ENCODE assay signal across 8 cellular contexts in the genomic region with DNA sequence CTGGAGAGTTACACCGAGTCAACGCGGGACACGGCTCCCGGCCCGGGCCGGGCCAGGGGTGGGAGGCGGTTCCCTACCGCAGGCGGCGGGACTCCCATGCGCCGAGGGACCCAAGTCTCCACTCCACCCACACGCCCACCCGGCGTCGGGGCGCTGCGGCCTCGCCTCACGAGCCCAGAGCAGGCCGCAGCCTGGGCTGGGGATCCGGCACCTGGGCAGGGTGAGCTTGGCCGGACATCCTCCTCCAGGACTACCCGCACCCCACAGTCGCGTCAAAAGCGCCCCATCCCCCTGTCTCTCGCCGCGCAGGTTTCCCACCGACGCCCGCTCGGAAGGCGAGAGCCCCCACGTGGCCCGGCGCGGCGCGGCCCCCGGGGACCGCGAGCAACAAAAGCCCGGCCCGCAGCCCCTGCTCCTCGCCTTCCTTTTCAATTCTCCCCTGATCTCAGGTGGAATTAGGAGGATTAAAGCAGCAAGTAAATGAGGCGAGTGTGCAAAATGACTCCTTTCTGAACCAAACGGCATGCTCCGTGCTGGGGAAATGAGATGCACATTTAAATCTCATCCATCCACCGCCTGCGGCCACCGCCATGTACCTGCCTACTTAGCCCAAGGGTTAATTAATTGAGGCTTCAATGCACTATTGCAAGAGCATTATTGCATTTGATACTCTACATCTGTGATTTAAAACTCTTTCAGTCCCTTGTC.
DNase-seq lines count a peak whose midpoint lies in the region; ATAC-seq and TF ChIP-seq lines count a peak whose summit lies in the region.

No MANE protein-coding gene starts in this region.

- POLR2A ChIA-PET in CD4-positive, alpha-beta memory T cell (lab: Charles Lee; ENCODE audit: partially characterized antibody), result no interaction called here

- peaks cover 36 to 45% of the 10 kb centered on the region in 2 donors for H3K27me3 Mint-ChIP-seq in CD4-positive, alpha-beta memory T cell
- H3K27me3 Mint-ChIP-seq in T-helper 1 cell treated with Interleukin-12 subunit alpha and Interleukin-12 subunit beta and Interleukin-4 antibody, amounts not matched to agents 30 μg/mL and 1 μg/mL, for 36 hours (ENCODE audit: low read depth), result peaks cover 81% of the 10 kb centered on the region

- no peak for TF ChIP-seq POLR2A in esophagus muscularis mucosa (IDR thresholded peaks at IDR 0.05; ENCODE audit: low read depth)

- peak overlapping the region in 1 of 7 donors; percentile 23 for H3K27ac Mint-ChIP-seq in CD4-positive, alpha-beta memory T cell
- no peak overlapping the region for H3K27ac Mint-ChIP-seq in T-helper 1 cell treated with Interleukin-12 subunit alpha and Interleukin-12 subunit beta and Interleukin-4 antibody, amounts not matched to agents 30 μg/mL and 1 μg/mL, for 36 hours

- H4K20me1 ChIP-seq in osteoblast (ENCODE audit: insufficient read depth, low read length), result no peaks in the 10 kb centered on the region

- peak; percentile 60 for ATAC-seq in GM21526 (IDR thresholded peaks at IDR 0.05; ENCODE audit: low FRiP score, unreplicated experiment)

- H3K4me1 ChIP-seq in CD4-positive, alpha-beta memory T cell (ENCODE audit: insufficient read depth, low read length), result peaks cover 18% of the 10 kb centered on the region
- H3K4me1 ChIP-seq in esophagus muscularis mucosa (peaks cover 14 to 21% (median 17%) of the 10 kb centered on the region in 4 donors), osteoblast (ENCODE audit: insufficient read depth, low read length) (peaks cover 12% of the 10 kb centered on the region)

- intact Hi-C loops in CD4-positive, alpha-beta memory T cell (cut with micrococcal nuclease), result no loop called here
- intact Hi-C loops in esophagus muscularis mucosa (cut with DNase I), result no loop called here

- 7% methylated on average over 40 of the region's 54 CpGs for WGBS in esophagus muscularis mucosa

- H3K27ac ChIP-seq in CD4-positive, alpha-beta memory T cell (ENCODE audit: low read depth, low read length), result no peak overlapping the region
- no peak overlapping the region for H3K27ac ChIP-seq in esophagus muscularis mucosa (replicated peaks in 1 of 4)
- H3K27ac ChIP-seq in osteoblast (ENCODE audit: low read depth, low read length), result no peak overlapping the region

- peak in 1 of 3 experiments; percentile 6 for TF ChIP-seq CTCF in esophagus muscularis mucosa (IDR thresholded peaks at IDR 0.05)
- TF ChIP-seq CTCF in osteoblast (IDR thresholded peaks at IDR 0.05; ENCODE audit: extremely low read depth, low read depth, low read length), result no peak

- peak overlapping the region in 1 of 2 donors; percentile 11 for H3K4me3 ChIP-seq in CD4-positive, alpha-beta memory T cell (ENCODE audit: low read length in 2 of 2)
- H3K4me3 ChIP-seq in esophagus muscularis mucosa, result peak overlapping the region; percentile 41 to 53 (median 43)
- peak overlapping the region; percentile 58 for H3K4me3 ChIP-seq in osteoblast (ENCODE audit: insufficient read depth, low read length)

- H3K4me3 Mint-ChIP-seq in CD4-positive, alpha-beta memory T cell, result peak overlapping the region; percentile 46 to 82 (median 70)
- peak overlapping the region; percentile 25 for H3K4me3 Mint-ChIP-seq in T-helper 1 cell treated with Interleukin-12 subunit alpha and Interleukin-12 subunit beta and Interleukin-4 antibody, amounts not matched to agents 30 μg/mL and 1 μg/mL, for 36 hours

- peaks cover 0 to 4% of the 10 kb centered on the region in 2 donors for H3K36me3 Mint-ChIP-seq in CD4-positive, alpha-beta memory T cell
- H3K36me3 Mint-ChIP-seq in T-helper 1 cell treated with Interleukin-12 subunit alpha and Interleukin-12 subunit beta and Interleukin-4 antibody, amounts not matched to agents 30 μg/mL and 1 μg/mL, for 36 hours (ENCODE audit: low read depth), result no peaks in the 10 kb centered on the region

- TF ChIP-seq EP300 in esophagus muscularis mucosa (IDR thresholded peaks at IDR 0.05), result no peak

- H3K4me1 Mint-ChIP-seq in CD4-positive, alpha-beta memory T cell, result peaks cover 7 to 17% (median 11%) of the 10 kb centered on the region in 4 donors
- H3K4me1 Mint-ChIP-seq in T-helper 1 cell treated with Interleukin-12 subunit alpha and Interleukin-12 subunit beta and Interleukin-4 antibody, amounts not matched to agents 30 μg/mL and 1 μg/mL, for 36 hours (ENCODE audit: low read depth), result peaks cover 10% of the 10 kb centered on the region

- H3K27me3 ChIP-seq in CD4-positive, alpha-beta memory T cell (ENCODE audit: insufficient read depth, low read length), result peaks cover 6% of the 10 kb centered on the region
- peaks cover 0 to 66% (median 27%) of the 10 kb centered on the region in 4 donors for H3K27me3 ChIP-seq in esophagus muscularis mucosa
- peaks cover 80% of the 10 kb centered on the region for H3K27me3 ChIP-seq in osteoblast (ENCODE audit: insufficient read depth, low read length)

- CTCF ChIA-PET in CD4-positive, alpha-beta memory T cell (lab: Charles Lee; ENCODE audit: partially characterized antibody), result no interaction called here

- H3K36me3 ChIP-seq in CD4-positive, alpha-beta memory T cell (ENCODE audit: insufficient read depth, low read length), result no peaks in the 10 kb centered on the region
- no peaks in the 10 kb centered on the region for H3K36me3 ChIP-seq in esophagus muscularis mucosa
- H3K36me3 ChIP-seq in osteoblast (ENCODE audit: insufficient read depth, low read length), result no peaks in the 10 kb centered on the region

- peak in 1 of 5 donors; percentile 11 for DNase-seq in CD4-positive, alpha-beta memory T cell
- DNase-seq in esophagus muscularis mucosa (ENCODE audit: extremely low spot score), result no peak
- no peak for DNase-seq in osteoblast (ENCODE audit: insufficient read length, low spot score, missing footprints)
- no peak for DNase-seq in DMS 273 (lab: John Stamatoyannopoulos, UW; ENCODE audit: unreplicated experiment)
- no peak for DNase-seq in cerebellar nuclear complex (lab: John Stamatoyannopoulos, UW)
- no peak for DNase-seq in NCI-H1694 treated with DMSO at 0.1 percent for 48 hours (lab: John Stamatoyannopoulos, UW)

- no peak overlapping the region for H2AFZ ChIP-seq in osteoblast (ENCODE audit: low read length)

- H3K9me3 Mint-ChIP-seq in CD4-positive, alpha-beta memory T cell, result no peaks in the 10 kb centered on the region
- H3K9me3 Mint-ChIP-seq in T-helper 1 cell treated with Interleukin-12 subunit alpha and Interleukin-12 subunit beta and Interleukin-4 antibody, amounts not matched to agents 30 μg/mL and 1 μg/mL, for 36 hours, result no peaks in the 10 kb centered on the region

- H3K4me2 ChIP-seq in osteoblast (ENCODE audit: insufficient read depth, low read length), result peak overlapping the region; percentile 77

- H3K9me3 ChIP-seq in CD4-positive, alpha-beta memory T cell (ENCODE audit: control insufficient read depth in 1 of 2, low read length in 2 of 2), result no peaks in the 10 kb centered on the region
- no peaks in the 10 kb centered on the region for H3K9me3 ChIP-seq in esophagus muscularis mucosa
- H3K9me3 ChIP-seq in osteoblast (ENCODE audit: low read depth, low read length), result no peaks in the 10 kb centered on the region

- H3K79me2 ChIP-seq in osteoblast (ENCODE audit: insufficient read depth, low read length), result no peaks in the 10 kb centered on the region
